8 cellular contexts compared by ENCODE assay signal in the genomic region with DNA sequence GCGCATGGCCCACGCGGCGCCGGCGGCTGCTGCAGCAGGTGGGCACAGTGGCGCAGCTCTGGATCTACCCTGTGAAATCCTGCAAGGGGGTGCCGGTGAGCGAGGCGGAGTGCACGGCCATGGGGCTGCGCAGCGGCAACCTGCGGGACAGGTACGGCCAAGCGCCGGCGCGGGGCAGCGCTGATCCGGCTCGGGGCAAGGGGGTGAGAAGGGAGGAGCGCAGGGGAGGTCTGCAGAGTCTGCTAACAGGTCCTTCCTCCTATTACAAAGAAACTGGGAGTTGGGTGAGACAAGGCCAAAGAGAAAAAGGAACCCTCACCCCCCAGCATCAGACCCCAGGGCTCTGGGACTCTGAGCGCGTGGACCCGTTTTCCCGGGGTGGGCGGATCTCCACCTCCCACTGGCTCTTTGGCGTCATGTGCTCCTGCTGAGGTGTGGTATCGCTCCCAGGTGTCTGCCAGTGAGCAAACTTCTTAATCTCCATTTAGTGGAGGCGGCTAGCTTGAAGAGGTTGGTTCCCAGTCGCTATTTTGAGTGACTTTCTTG. TPM values are rescaled to one million over a fixed set of nuclear protein-coding genes. Genes with fewer than 3 reads are reported as not detected.
DNase-seq lines count a peak whose midpoint lies in the region; ATAC-seq and TF ChIP-seq lines count a peak whose summit lies in the region.

No MANE protein-coding gene starts in this region.

- intact Hi-C loops in Calu3 (cut with micrococcal nuclease; ENCODE audit: unreplicated experiment) (no loop called here), body of pancreas (cut with DNase I) (no loop called here), left colon (cut with DNase I, micrococcal nuclease) (no loop called here), stomach (cut with DNase I; ENCODE audit: low total_unique reads) (no loop called here)

- H3K9me3 ChIP-seq in body of pancreas, result no peaks in the 10 kb centered on the region
- no peaks in the 10 kb centered on the region for H3K9me3 ChIP-seq in stomach
- H3K9me3 ChIP-seq in effector memory CD4-positive, alpha-beta T cell (ENCODE audit: control insufficient read depth, low read length), result no peaks in the 10 kb centered on the region

- H3K27me3 ChIP-seq in body of pancreas (no peaks in the 10 kb centered on the region), stomach (peaks cover 0 to 10% (median 0%) of the 10 kb centered on the region in 3 donors)
- H3K27me3 ChIP-seq in effector memory CD4-positive, alpha-beta T cell (replicated peaks; ENCODE audit: control insufficient read depth, insufficient read depth, low read length, poor library complexity, severe bottlenecking), result peaks cover 7% of the 10 kb centered on the region

- TF ChIP-seq POLR2A in body of pancreas (IDR thresholded peaks at IDR 0.05), result peak in 1 of 3 donors; percentile 3
- no peak for TF ChIP-seq POLR2A in stomach (IDR thresholded peaks at IDR 0.05)

- no peak for TF ChIP-seq CTCF in Calu3 (IDR thresholded peaks at IDR 0.05; ENCODE audit: unreplicated experiment)
- no peak for TF ChIP-seq CTCF in body of pancreas (IDR thresholded peaks at IDR 0.05)
- no peak for TF ChIP-seq CTCF in stomach (IDR thresholded peaks at IDR 0.05)

- no peaks in the 10 kb centered on the region for H3K9me3 Mint-ChIP-seq in Calu3 (ENCODE audit: low read depth, unreplicated experiment)

- BruUV-seq in Calu3 (replicated peaks; lab: Mats Ljungman, UMichigan), result no TSS peak

- CTCF ChIA-PET in Calu3 (lab: Charles Lee), result interaction anchor here (0.6 to 1.4 kb wide), 5 partner anchors 11 to 515 kb away, joined by 3 to 4 read pairs (median 3); a partner anchor contains a TSS

- ATAC-seq in GM21619 (IDR thresholded peaks at IDR 0.05; ENCODE audit: unreplicated experiment), result peak; percentile 37
- peak; percentile 78 for ATAC-seq in body of pancreas
- ATAC-seq in left colon, result peak; percentile 80

- H3K36me3 ChIP-seq in body of pancreas (replicated peaks in 1 of 2; ENCODE audit: insufficient read depth in 1 of 2, low read depth in 2 of 2) (no peaks in the 10 kb centered on the region), stomach (peaks cover 0 to 20% (median 19%) of the 10 kb centered on the region in 4 donors)
- no peaks in the 10 kb centered on the region for H3K36me3 ChIP-seq in effector memory CD4-positive, alpha-beta T cell (ENCODE audit: control insufficient read depth, insufficient read depth, low read length)

- peak overlapping the region; percentile 21 to 35 for H3K4me3 ChIP-seq in body of pancreas
- H3K4me3 ChIP-seq in stomach, result peak overlapping the region; percentile 62 to 78 (median 65)
- no peak overlapping the region for H3K4me3 ChIP-seq in effector memory CD4-positive, alpha-beta T cell (ENCODE audit: insufficient read depth, low read depth, low read length, poor library complexity, severe bottlenecking)

- peak overlapping the region; percentile 77 for H3K27ac Mint-ChIP-seq in Calu3 (ENCODE audit: unreplicated experiment)

- H3K27ac ChIP-seq in body of pancreas, result peak overlapping the region; percentile 69 to 86 (median 85)
- peak overlapping the region; percentile 81 to 96 (median 87) for H3K27ac ChIP-seq in stomach
- no peak overlapping the region for H3K27ac ChIP-seq in effector memory CD4-positive, alpha-beta T cell (ENCODE audit: insufficient read depth, low read length, poor library complexity, severe bottlenecking)

- no peaks in the 10 kb centered on the region for H3K27me3 Mint-ChIP-seq in Calu3 (ENCODE audit: unreplicated experiment)

- H3K4me1 ChIP-seq in body of pancreas (peaks cover 17% of the 10 kb centered on the region), stomach (peaks cover 5 to 54% (median 44%) of the 10 kb centered on the region in 4 donors)
- H3K4me1 ChIP-seq in effector memory CD4-positive, alpha-beta T cell (ENCODE audit: control insufficient read depth, insufficient read depth, low read length, poor library complexity, severe bottlenecking), result no peaks in the 10 kb centered on the region

- peaks cover 26% of the 10 kb centered on the region for H3K36me3 Mint-ChIP-seq in Calu3 (ENCODE audit: insufficient read depth, unreplicated experiment)

- TF ChIP-seq EP300 in stomach (IDR thresholded peaks at IDR 0.05), result no peak

- H3K4me3 Mint-ChIP-seq in Calu3 (ENCODE audit: low read depth, unreplicated experiment), result peak overlapping the region; percentile 93

- peaks cover 18% of the 10 kb centered on the region for H3K4me1 Mint-ChIP-seq in Calu3 (ENCODE audit: low read depth, unreplicated experiment)

- 1 to 2% methylated on average over 17 to 29 of the region's 32 CpGs for WGBS in body of pancreas, 2 donors
- 3 to 5% (median 3%) methylated on average over 32 of the region's 32 CpGs for WGBS in stomach, 5 donors

- DNase-seq in Calu3 (peak; percentile 80), NCI-H1105 treated with DMSO at 0.1 percent for 48 hours (lab: John Stamatoyannopoulos, UW) (peak; percentile 84), body of pancreas (peak; percentile 73 to 84 (median 79)), left colon (peak; percentile 74 to 80), stomach (peak; percentile 71), ureter (ENCODE audit: low spot score) (no peak)
- no peak for DNase-seq in effector memory CD4-positive, alpha-beta T cell

RNA-seq across cellular contexts. Expression of a gene that starts 0.4 kb away (rescaled TPM):
- total RNA-seq in Calu3 (2022), result 18.9 and 21.3 TPM in 2 replicates
- total RNA-seq in body of pancreas, result 10 to 100 TPM in 1 of 2 donors, 1 to 10 TPM in 1; 5.2 to 71.5 TPM
- total RNA-seq in left colon, result 10 to 100 TPM; 27.3 to 35.2 TPM
- total RNA-seq in stomach, result 1 to 10 TPM in 4 of 5 donors, under 1 TPM in 1; under 0.01 to 9.9 (median 8.5) TPM
- polyA plus RNA-seq in stomach, result 1 to 10 TPM; 5.8 to 6.5 (median 5.9) TPM
- 29.0 TPM for total RNA-seq in ureter

RNA-seq across cellular contexts. Expression of a gene that starts 39.0 kb away (rescaled TPM):
- 9.1 and 16.4 TPM in 2 replicates for total RNA-seq in Calu3 (2022)
- total RNA-seq in body of pancreas, result 10 to 100 TPM; 19.5 to 37.9 TPM
- 10 to 100 TPM; 36.2 to 40.0 TPM for total RNA-seq in left colon
- 10 to 100 TPM in 4 of 5 donors, 1 to 10 TPM in 1; 9.9 to 83.4 (median 51.3) TPM for total RNA-seq in stomach
- 10 to 100 TPM in 2 of 3 donors, 1 to 10 TPM in 1; 7.3 to 18.3 (median 11.3) TPM for polyA plus RNA-seq in stomach
- total RNA-seq in ureter, result 18.8 TPM

Comparison
In these comparisons a context has a peak if more than half of its experiments do, and no peak if none do; other contexts are left out.
1. DNase-seq: peak in Calu3 (single experiment), NCI-H1105 treated with DMSO at 0.1 percent for 48 hours (single experiment), body of pancreas (4 of 4), left colon (2 of 2) and stomach (single experiment); none in effector memory CD4-positive, alpha-beta T cell (0 of 3) and ureter (single experiment).
2. Peak in every context shown above with its lines, with median percentiles within 50 percentile points of each other: ATAC-seq.